13 cellular contexts compared by ENCODE assay signal in genomic region chr16:20875358-20875656, GRCh38. TPM values are rescaled to one million over a fixed set of nuclear protein-coding genes. Genes with fewer than 3 reads are reported as not detected.
A peak's percentile ranks its signal among the peaks of the same experiment; 100 is the strongest.
DNase-seq lines count a peak whose midpoint lies in the region; ATAC-seq and TF ChIP-seq lines count a peak whose summit lies in the region.
"Had no signal": no experiment of that assay in that cellular context is flagged by ENCODE, and none has a peak within 500 bp of the region (broad histone marks: within the 10 kb centered on the region; RNA-seq: fewer than 3 reads in every experiment).

No MANE protein-coding gene starts in this region.

- H3K4me1 ChIP-seq in DOHH2 (ENCODE audit: control insufficient read depth, low read length) (peaks cover 19% of the 10 kb centered on the region), HCT116 (ENCODE audit: control insufficient read depth in 1 of 2, insufficient read depth in 2 of 2, low read length in 2 of 2) (peaks cover 27 to 37% of the 10 kb centered on the region in 2 experiments)

- H3K4me3 Mint-ChIP-seq in activated B cell treated with CpG ODN at 0.5 μM for 24 hours = peak overlapping the region; percentile 30
- H3K4me3 Mint-ChIP-seq in naive thymus-derived CD8-positive, alpha-beta T cell = peak overlapping the region in 2 of 10 donors; percentile 0 to 80

- peaks cover 50% of the 10 kb centered on the region for H3K4me1 Mint-ChIP-seq in activated B cell treated with CpG ODN at 0.5 μM for 24 hours
- H3K4me1 Mint-ChIP-seq in naive thymus-derived CD8-positive, alpha-beta T cell = peaks cover 15 to 53% (median 41%) of the 10 kb centered on the region in 4 donors

- POLR2A ChIA-PET in HCT116 (lab: Charles Lee) = interaction anchor here (1.0 to 1.5 kb wide), 2 partner anchors 9 to 25 kb away, joined by 4 to 6 read pairs; no protein-coding TSS in a partner anchor
- POLR2A ChIA-PET in activated B cell treated with CpG ODN at 0.5 μM for 24 hours (lab: Charles Lee) = interaction anchor here (0.7 to 3.0 kb wide), 3 partner anchors 25 to 276 kb away, joined by 6 to 21 read pairs (median 18); partner anchors contain the start of genes DCUN1D3 and LYRM1
- POLR2A ChIA-PET in naive thymus-derived CD8-positive, alpha-beta T cell (lab: Charles Lee) = interaction anchor here (0.9 to 1.2 kb wide), 2 partner anchors 25 to 27 kb away, joined by 3 to 9 read pairs; partner anchors contain the start of genes DCUN1D3 and LYRM1

- 0 out of 2 replicates have a peak, but pooled peaks have one; percentile 16 for ATAC-seq in HCT116
- peak; percentile 57 for ATAC-seq in activated B cell treated with CpG ODN at 0.5 μM for 24 hours (ENCODE audit: low read depth)
- ATAC-seq in naive thymus-derived CD8-positive, alpha-beta T cell = no peak
- no peak for ATAC-seq in HG02870 (IDR thresholded peaks at IDR 0.05; ENCODE audit: unreplicated experiment)
- ATAC-seq: left ventricle myocardium superior had no signal

- H3K9me2 ChIP-seq in DOHH2 (replicated peaks; ENCODE audit: control insufficient read depth, low read length) = no peaks in the 10 kb centered on the region
- H3K9me2 ChIP-seq in HCT116 (ENCODE audit: insufficient read depth) = no peaks in the 10 kb centered on the region

- H3K79me2 ChIP-seq in DOHH2 (ENCODE audit: control insufficient read depth, low read length) (peaks cover 25% of the 10 kb centered on the region), HCT116 (ENCODE audit: insufficient read depth, low read length) (peaks cover 93% of the 10 kb centered on the region)

- H3K4me2 ChIP-seq in DOHH2 (ENCODE audit: low read length) (peak overlapping the region; percentile 48; the same call in 1 of the 2 replicates), HCT116 (ENCODE audit: low read length) (no peak overlapping the region)

- H3F3A ChIP-seq in DOHH2 (ENCODE audit: control insufficient read depth, insufficient read depth) = no peaks in the 10 kb centered on the region

- no peaks in the 10 kb centered on the region for H3K27me3 Mint-ChIP-seq in activated B cell treated with CpG ODN at 0.5 μM for 24 hours
- H3K27me3 Mint-ChIP-seq in naive thymus-derived CD8-positive, alpha-beta T cell = no peaks in the 10 kb centered on the region

- no peak overlapping the region for H3K9ac ChIP-seq in HCT116 (ENCODE audit: low read length)
- H3K9ac ChIP-seq: BLaER1 treated with 17β-estradiol and CSF1 and Interleukin-3, amounts not matched to agents 10 nM and 100 nM had no signal

- no TSS peak for BruUV-seq in HCT116 (replicated peaks; lab: Mats Ljungman, UMichigan)

- H3K36me3 ChIP-seq in DOHH2 (ENCODE audit: control insufficient read depth, low read length) (no peaks in the 10 kb centered on the region), HCT116 (ENCODE audit: control insufficient read depth in 1 of 2, insufficient read depth in 2 of 2, low read length in 2 of 2) (no peaks in the 10 kb centered on the region)
- H3K36me3 ChIP-seq: upper lobe of left lung had no signal

- H3K9me3 ChIP-seq in DOHH2 (ENCODE audit: control insufficient read depth, insufficient read depth, low read length) (no peaks in the 10 kb centered on the region), HCT116 (ENCODE audit: control insufficient read depth in 1 of 2, insufficient read depth in 1 of 2, low read depth in 1 of 2, low read length in 2 of 2) (no peaks in the 10 kb centered on the region)
- H3K9me3 ChIP-seq: upper lobe of left lung had no signal

- DNase-seq in HCT116 (ENCODE audit: low read depth, low spot score) = no peak
- no peak for DNase-seq in activated B cell treated with CpG ODN at 0.5 μM for 24 hours
- no peak for DNase-seq in naive thymus-derived CD8-positive, alpha-beta T cell
- no peak for DNase-seq in NK-92 treated with Interleukin-12 subunit alpha and Interleukin-12 subunit beta, amount 100 ng/mL, for 24 hours (lab: John Stamatoyannopoulos, UW)
- DNase-seq in NOMO-1 (lab: John Stamatoyannopoulos, UW; ENCODE audit: unreplicated experiment in 2 of 2) = no peak
- DNase-seq: activated gamma-delta T cell, EL, left ventricle myocardium superior, NCI-H187, upper lobe of left lung had no signal

- H2AFZ ChIP-seq in HCT116 (ENCODE audit: low read depth, low read length, poor library complexity, severe bottlenecking) = no peak overlapping the region

- peak overlapping the region; percentile 85 for H3K27ac Mint-ChIP-seq in activated B cell treated with CpG ODN at 0.5 μM for 24 hours
- peak overlapping the region in 9 of 10 donors; percentile 22 to 96 (median 77) for H3K27ac Mint-ChIP-seq in naive thymus-derived CD8-positive, alpha-beta T cell

- RAD21 ChIA-PET in HCT116 (lab: Charles Lee; ENCODE audit: low non-redundant PET in 1 of 2, low total read pairs in 2 of 2, uncharacterized antibody in 2 of 2, unreplicated experiment in 2 of 2) = interaction anchor here in 1 of 2 experiments (0.7 kb wide), 1 partner anchor 38 kb away, joined by 5 read pairs; no protein-coding TSS in a partner anchor

- H3K27me3 ChIP-seq in DOHH2 (ENCODE audit: control insufficient read depth, low read length) (no peaks in the 10 kb centered on the region), HCT116 (ENCODE audit: insufficient read depth, low read length) (no peaks in the 10 kb centered on the region)
- H3K27me3 ChIP-seq: BLaER1 treated with 17β-estradiol and CSF1 and Interleukin-3, amounts not matched to agents 10 nM and 100 nM; upper lobe of left lung had no signal

- intact Hi-C loops in HCT116 (cut with micrococcal nuclease) (no loop called here), activated B cell treated with CpG ODN at 0.5 μM for 24 hours (cut with micrococcal nuclease) (loop anchor here (10.0 kb wide), 1 partner anchor 69 kb away; no protein-coding TSS in a partner anchor)

- no peaks in the 10 kb centered on the region for H3K9me3 Mint-ChIP-seq in activated B cell treated with CpG ODN at 0.5 μM for 24 hours
- no peaks in the 10 kb centered on the region for H3K9me3 Mint-ChIP-seq in naive thymus-derived CD8-positive, alpha-beta T cell

- no peaks in the 10 kb centered on the region for H3K36me3 Mint-ChIP-seq in activated B cell treated with CpG ODN at 0.5 μM for 24 hours (ENCODE audit: low read depth)
- H3K36me3 Mint-ChIP-seq in naive thymus-derived CD8-positive, alpha-beta T cell = peaks cover 0 to 12% (median 7%) of the 10 kb centered on the region in 3 donors

- no peak for TF ChIP-seq RAD21 in HCT116 (IDR thresholded peaks at IDR 0.05; ENCODE audit: low read depth)

- H4K20me1 ChIP-seq in DOHH2 (ENCODE audit: control insufficient read depth, insufficient read depth, low read depth, low read length) (no peaks in the 10 kb centered on the region), HCT116 (ENCODE audit: insufficient read depth) (no peaks in the 10 kb centered on the region)

- H3K4me3 ChIP-seq in DOHH2 (ENCODE audit: low read length) (no peak overlapping the region), HCT116 (replicated peaks in 1 of 2; ENCODE audit: low read depth in 1 of 2, low read length in 2 of 2) (no peak overlapping the region)
- H3K4me3 ChIP-seq: BLaER1 treated with 17β-estradiol and CSF1 and Interleukin-3, amounts not matched to agents 10 nM and 100 nM; upper lobe of left lung had no signal

- CTCF ChIA-PET in HCT116 (lab: Charles Lee) (interaction anchor here (1.1 to 1.8 kb wide), 3 partner anchors 9 to 25 kb away, joined by 3 to 9 read pairs (median 5); no protein-coding TSS in a partner anchor), activated B cell treated with CpG ODN at 0.5 μM for 24 hours (lab: Charles Lee) (interaction anchor here (0.9 to 2.2 kb wide), 4 partner anchors 25 to 71 kb away, joined by 3 to 10 read pairs (median 3); partner anchors contain the start of genes DCUN1D3 and LYRM1)

- no peak overlapping the region for H3K27ac ChIP-seq in DOHH2 (ENCODE audit: low read depth, low read length)
- no peak overlapping the region for H3K27ac ChIP-seq in HCT116 (ENCODE audit: low read depth, low read length)
- H3K27ac ChIP-seq: BLaER1 treated with 17β-estradiol and CSF1 and Interleukin-3, amounts not matched to agents 10 nM and 100 nM had no signal

- TF ChIP-seq CTCF in DOHH2 (IDR thresholded peaks at IDR 0.05; ENCODE audit: low read depth, low read length, poor library complexity, severe bottlenecking) (no peak), HCT116 (IDR thresholded peaks at IDR 0.05 in 2 of 3, conservative IDR thresholded peaks at IDR 0.05 in 1 of 3; ENCODE audit: borderline replicate concordance in 1 of 3, insufficient read depth in 1 of 3, low read depth in 2 of 3, low read length in 2 of 3) (no peak), activated B cell treated with CpG ODN at 0.5 μM for 24 hours (IDR thresholded peaks at IDR 0.05) (no peak)

- TF ChIP-seq POLR2A in HCT116 (IDR thresholded peaks at IDR 0.05; ENCODE audit: borderline replicate concordance, extremely low read depth, insufficient read depth, insufficient read length) = no peak

TF ChIP-seq in HCT116, 20 proteins besides CTCF, POLR2A, EP300 and RAD21:
- TF ChIP-seq CBX3 (IDR thresholded peaks at IDR 0.05; ENCODE audit: low read depth) (no peak), YY1 (IDR thresholded peaks at IDR 0.05; ENCODE audit: extremely low read depth, insufficient replicate concordance, low read depth, low read length) (no peak), SRF (IDR thresholded peaks at IDR 0.05; ENCODE audit: low read depth) (no peak), CEBPB (IDR thresholded peaks at IDR 0.05; ENCODE audit: low read depth) (no peak), EZH2phosphoT487 (IDR thresholded peaks at IDR 0.05; ENCODE audit: borderline replicate concordance) (no peak)

RNA-seq across cellular contexts. Expression of gene DCUN1D3, which starts 24.9 kb away (rescaled TPM):
- total RNA-seq in HCT116 (2021; ENCODE audit: unreplicated experiment) (16.4 TPM), activated B cell treated with CpG ODN at 0.5 μM for 24 hours (4.1 and 4.7 TPM in 2 replicates)
- polyA plus RNA-seq in HCT116 (2012) = 7.4 and 7.7 TPM in 2 replicates
- 1 to 10 TPM; 4.2 to 6.2 TPM for total RNA-seq in naive thymus-derived CD8-positive, alpha-beta T cell
- 1 to 10 TPM in 2 of 3 donors, under 1 TPM in 1; 0.47 to 1.1 (median 1.1) TPM for polyA plus RNA-seq in naive thymus-derived CD8-positive, alpha-beta T cell

RNA-seq across cellular contexts. Expression of gene LYRM1, which starts 25.3 kb away (rescaled TPM):
- total RNA-seq in HCT116 (2021; ENCODE audit: unreplicated experiment) (26.7 TPM), activated B cell treated with CpG ODN at 0.5 μM for 24 hours (20.7 and 22.4 TPM in 2 replicates)
- polyA plus RNA-seq in HCT116 (2012) = 41.5 and 44.9 TPM in 2 replicates
- 10 to 100 TPM; 22.2 to 23.7 TPM for total RNA-seq in naive thymus-derived CD8-positive, alpha-beta T cell
- polyA plus RNA-seq in naive thymus-derived CD8-positive, alpha-beta T cell = 10 to 100 TPM; 34.8 to 43.6 (median 41.4) TPM

Comparison
In these comparisons a context has a peak if more than half of its experiments do, and no peak if none do; other contexts are left out.
1. ATAC-seq: peak in HCT116 (single experiment) and activated B cell treated with CpG ODN at 0.5 μM for 24 hours (single experiment); none in naive thymus-derived CD8-positive, alpha-beta T cell (0 of 2) and HG02870 (single experiment).